23 cellular contexts compared by ENCODE assay signal in genomic region chr2:111668741-111669140, GRCh38.
"Had no signal": no experiment of that assay in that cellular context is flagged by ENCODE, and none has a peak within 500 bp of the region (broad histone marks: within the 10 kb centered on the region; RNA-seq: fewer than 3 reads in every experiment).

No MANE protein-coding gene starts in this region.

- FAIRE-seq: endothelial cell of umbilical vein had no signal

- H3K27ac ChIP-seq: ascending aorta, esophagus squamous epithelium, suprapubic skin, transverse colon had no signal

- H3K36me3 ChIP-seq: ascending aorta, esophagus squamous epithelium, suprapubic skin, transverse colon had no signal

- DNase-seq: activated CD4-positive, alpha-beta T cell treated with anti-CD3 and anti-CD28 coated beads, Interleukin-2, amount 50 U/mL, for 48 hours; activated effector memory CD4-positive, alpha-beta T cell treated with anti-CD3 and anti-CD28 coated beads, Interleukin-2, amount 50 U/mL, for 16 hours; activated T-cell treated with anti-CD3 and anti-CD28 coated beads, Interleukin-2, amount 50 U/mL, for 24 hours; cortex of kidney; effector CD8-positive, alpha-beta T cell; esophagus squamous epithelium; left cardiac atrium; midbrain; nephron progenitor cell; nucleus accumbens; stimulated activated CD4-positive, alpha-beta T cell treated with anti-CD3 and anti-CD28 coated beads, Interleukin-12 subunit alpha, Interleukin-12 subunit beta, amount 100 ng/mL, for 4 hours; stimulated activated CD4-positive, alpha-beta T cell treated with anti-CD3 and anti-CD28 coated beads, Interleukin-1b, Interleukin-23, amount 100 ng/mL, for 48 hours; stimulated activated CD8-positive, alpha-beta memory T cell treated with anti-CD3 and anti-CD28 coated beads, Interleukin-4, amount 100 ng/mL, for 48 hours; SW 1271; T-helper 2 cell; transverse colon had no signal

- H3K9me3 ChIP-seq: ascending aorta, esophagus squamous epithelium, suprapubic skin, transverse colon had no signal

- H3K27me3 ChIP-seq: ascending aorta, esophagus squamous epithelium, suprapubic skin, transverse colon had no signal

- H3K9me3 Mint-ChIP-seq: activated naive CD4-positive, alpha-beta T cell treated with anti-CD3 and anti-CD28 coated beads, Interleukin-2, amount 50 U/mL, for 24 hours; activated T-cell treated with anti-CD3 and anti-CD28 coated beads, Interleukin-2, amount 50 U/mL, for 24 hours; central memory CD8-positive, alpha-beta T cell; stimulated activated naive CD8-positive, alpha-beta T cell treated with anti-CD3 and anti-CD28 coated beads, Interleukin-15, Interleukin-2, amounts not matched to agents 100 ng/mL and 50 ng/mL, for 24 hours had no signal

- H3K27me3 Mint-ChIP-seq: activated naive CD4-positive, alpha-beta T cell treated with anti-CD3 and anti-CD28 coated beads, Interleukin-2, amount 50 U/mL, for 24 hours; central memory CD8-positive, alpha-beta T cell had no signal

- H3K27ac Mint-ChIP-seq: activated naive CD4-positive, alpha-beta T cell treated with anti-CD3 and anti-CD28 coated beads, Interleukin-2, amount 50 U/mL, for 24 hours; activated T-cell treated with anti-CD3 and anti-CD28 coated beads, Interleukin-2, amount 50 U/mL, for 24 hours; nephron progenitor cell; stimulated activated naive CD8-positive, alpha-beta T cell treated with anti-CD3 and anti-CD28 coated beads, Interleukin-15, Interleukin-2, amounts not matched to agents 100 ng/mL and 50 ng/mL, for 24 hours had no signal

- ATAC-seq: left cardiac atrium had no signal

- H3K36me3 Mint-ChIP-seq: activated naive CD4-positive, alpha-beta T cell treated with anti-CD3 and anti-CD28 coated beads, Interleukin-2, amount 50 U/mL, for 24 hours had no signal

- H3K4me1 Mint-ChIP-seq: activated naive CD4-positive, alpha-beta T cell treated with anti-CD3 and anti-CD28 coated beads, Interleukin-2, amount 50 U/mL, for 24 hours; central memory CD8-positive, alpha-beta T cell had no signal

- H3K4me1 ChIP-seq: esophagus squamous epithelium had no signal

- H3K4me3 Mint-ChIP-seq: activated naive CD4-positive, alpha-beta T cell treated with anti-CD3 and anti-CD28 coated beads, Interleukin-2, amount 50 U/mL, for 24 hours; activated T-cell treated with anti-CD3 and anti-CD28 coated beads, Interleukin-2, amount 50 U/mL, for 24 hours; central memory CD8-positive, alpha-beta T cell; nephron progenitor cell; stimulated activated naive CD8-positive, alpha-beta T cell treated with anti-CD3 and anti-CD28 coated beads, Interleukin-15, Interleukin-2, amounts not matched to agents 100 ng/mL and 50 ng/mL, for 24 hours had no signal

- H3K4me3 ChIP-seq: ascending aorta, esophagus squamous epithelium, lung, suprapubic skin, transverse colon had no signal
